In the genomic region with DNA sequence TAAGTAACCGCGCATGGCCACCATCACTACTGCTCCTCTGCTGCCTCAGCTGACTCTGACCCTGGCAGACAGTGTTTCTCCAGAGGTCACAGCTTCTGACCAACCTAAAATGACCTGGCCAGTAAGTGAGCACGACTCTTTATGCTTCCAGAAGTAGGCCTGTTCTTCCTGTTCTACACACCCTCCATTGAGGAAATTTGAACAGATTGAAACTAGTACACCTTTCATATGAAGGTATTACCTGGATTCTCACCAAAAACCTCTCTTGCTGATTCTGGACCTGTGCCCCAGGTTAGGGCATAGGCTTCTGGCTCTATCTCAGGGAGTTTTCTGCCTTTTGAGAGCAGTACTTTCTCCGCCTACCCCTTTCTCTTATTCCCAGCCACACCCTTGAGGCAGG, we compare ENCODE assay signal across 17 cellular contexts.
"Had no signal": no experiment of that assay in that cellular context is flagged by ENCODE, and none has a peak within 500 bp of the region (broad histone marks: within the 10 kb centered on the region; RNA-seq: fewer than 3 reads in every experiment).

No MANE protein-coding gene starts in this region.

- H3K27ac ChIP-seq: ascending aorta, cardiac muscle cell, neural progenitor cell, prostate gland, right atrium auricular region, stomach, testis had no signal

- H3K9me3 ChIP-seq: ascending aorta, prostate gland, right atrium auricular region, stomach, testis had no signal

- H2AFZ ChIP-seq: neural progenitor cell had no signal

- H3K4me1 ChIP-seq: ascending aorta, prostate gland, right atrium auricular region had no signal

- H3K9ac ChIP-seq: neural progenitor cell had no signal

- H3K4me2 ChIP-seq: neural progenitor cell had no signal

- H3K36me3 ChIP-seq: ascending aorta, cardiac muscle cell, neural progenitor cell, prostate gland, right atrium auricular region, stomach had no signal

- DNase-seq: activated CD4-positive, alpha-beta T cell treated with anti-CD3 and anti-CD28 coated beads, Interleukin-2, amount 50 U/mL, for 1 hour; activated CD4-positive, CD25-positive, alpha-beta regulatory T cell treated with anti-CD3 and anti-CD28 coated beads, Interleukin-2, amount 50 U/mL, for 72 hours; activated CD8-positive, alpha-beta memory T cell treated with anti-CD3 and anti-CD28 coated beads, Interleukin-2, amount 50 U/mL, for 4 hours; activated gamma-delta T cell; activated T-cell treated with anti-CD3 and anti-CD28 coated beads, Interleukin-2, amount 50 U/mL, for 72 hours; immature natural killer cell; left ventricle myocardium superior; naive thymus-derived CD4-positive, alpha-beta T cell; stimulated activated CD4-positive, alpha-beta T cell treated with anti-CD3 and anti-CD28 coated beads, Interleukin-2, amount 100 ng/mL, for 48 hours; stomach; T1000; testis had no signal

- ATAC-seq: activated T-cell treated with anti-CD3 and anti-CD28 coated beads, Interleukin-2, amount 50 U/mL, for 72 hours; naive thymus-derived CD4-positive, alpha-beta T cell had no signal

- H3K4me3 ChIP-seq: ascending aorta, cardiac muscle cell, neural progenitor cell, prostate gland, right atrium auricular region, stomach, testis had no signal

- H3K27me3 ChIP-seq: ascending aorta, cardiac muscle cell, neural progenitor cell, right atrium auricular region, stomach, testis had no signal
